Comparison of ENCODE assay signal across 8 cellular contexts in genomic region chr6:142112451-142113061, GRCh38. TPM values are rescaled to one million over a fixed set of nuclear protein-coding genes. Genes with fewer than 3 reads are reported as not detected.
DNase-seq lines count a peak whose midpoint lies in the region; ATAC-seq and TF ChIP-seq lines count a peak whose summit lies in the region.

No MANE protein-coding gene starts in this region.

- H3K27ac ChIP-seq in SJCRH30 (no peak overlapping the region), uterus (no peak overlapping the region)

- POLR2A ChIA-PET in AG04449 (lab: Yijun Ruan, JAX): no interaction called here

- no peak for TF ChIP-seq POLR2A in uterus (IDR thresholded peaks at IDR 0.05)

- H3K4me1 ChIP-seq in SJCRH30 (no peaks in the 10 kb centered on the region), uterus (no peaks in the 10 kb centered on the region)

- H3K36me3 ChIP-seq in SJCRH30 (no peaks in the 10 kb centered on the region), uterus (no peaks in the 10 kb centered on the region)

- peak; percentile 16 for DNase-seq in AG04449 (ENCODE audit: low read depth, low spot score)
- DNase-seq in LoVo (ENCODE audit: low spot score): peak; percentile 60
- DNase-seq in SJCRH30: peak; percentile 67 to 80
- peak; percentile 4 to 51 (median 42) for DNase-seq in activated naive CD4-positive, alpha-beta T cell (lab: John Stamatoyannopoulos, UW)
- peak; percentile 58 for DNase-seq in glomerular endothelial cell (ENCODE audit: extremely low read depth, low read depth, low spot score)
- DNase-seq in posterior cingulate gyrus: peak in 8 of 10 donors; percentile 42 to 85 (median 71)
- DNase-seq in uterus: peak; percentile 30 to 50

- no peaks in the 10 kb centered on the region for H3K27me3 ChIP-seq in SJCRH30
- H3K27me3 ChIP-seq in uterus: no peaks in the 10 kb centered on the region

- H3K4me3 ChIP-seq in AG04449 (ENCODE audit: low read depth, low read length) (no peak overlapping the region), SJCRH30 (no peak overlapping the region), uterus (no peak overlapping the region)

- H3K9me3 ChIP-seq in SJCRH30 (replicated peaks): no peaks in the 10 kb centered on the region
- no peaks in the 10 kb centered on the region for H3K9me3 ChIP-seq in uterus

- intact Hi-C loops in posterior cingulate gyrus (cut with DNase I): loop anchor here (2.0 to 5.0 kb wide), 2 partner anchors 120 to 434 kb away; no protein-coding TSS in a partner anchor
- intact Hi-C loops in uterus (cut with DNase I; ENCODE audit: low total_unique reads): no loop called here

- CTCF ChIA-PET in AG04449 (lab: Yijun Ruan, JAX): interaction anchor here (0.7 to 7.7 kb wide), 20 partner anchors 9 to 437 kb away, joined by 3 to 99 read pairs (median 4); no protein-coding TSS in a partner anchor

- peak; percentile 66 for TF ChIP-seq CTCF in AG04449 (IDR thresholded peaks at IDR 0.05; ENCODE audit: insufficient read depth, low read length, missing control alignments)
- TF ChIP-seq CTCF in uterus (IDR thresholded peaks at IDR 0.05): peak; percentile 43 to 65 (median 45)

- peak; percentile 62 for ATAC-seq in GM18858 (IDR thresholded peaks at IDR 0.05; ENCODE audit: unreplicated experiment)

RNA-seq across cellular contexts. Expression of gene GJE1, which starts 20.2 kb away (rescaled TPM):
- not detected in 2 replicates for total RNA-seq in SJCRH30 (2014; rRNA removed; shearing (Covaris generic))
- total RNA-seq in glomerular endothelial cell (not detected in 2 replicates), uterus (not detected)

RNA-seq across cellular contexts. Expression of gene NMBR, which starts 34.4 kb away (rescaled TPM):
- total RNA-seq in SJCRH30 (2014; rRNA removed; shearing (Covaris generic)): 0.16 TPM in 1 of 2 replicates, not detected in the other
- total RNA-seq in glomerular endothelial cell: not detected in 2 replicates
- total RNA-seq in uterus: under 1 TPM in 1 of 4 donors, not detected in 3; 0.41 TPM

RNA-seq across cellular contexts. Expression of gene VTA1, which starts 34.5 kb away (rescaled TPM):
- total RNA-seq in SJCRH30 (2014; rRNA removed; shearing (Covaris generic)): 78.6 and 87.2 TPM in 2 replicates
- total RNA-seq in glomerular endothelial cell (37.7 and 50.2 TPM in 2 replicates), uterus (10 to 100 TPM; 25.9 to 68.7 (median 38.2) TPM)

Comparison
In these comparisons a context has a peak if more than half of its experiments do, and no peak if none do; other contexts are left out.
1. DNase-seq: peak in every context shown above with its lines; median percentile 74 in SJCRH30; 71 in posterior cingulate gyrus; 60 in LoVo; 58 in glomerular endothelial cell; 42 in activated naive CD4-positive, alpha-beta T cell; 40 in uterus; 16 in AG04449.